In genomic region chr12:124805050-124805449, GRCh38 we compare ENCODE assay signal across 21 cellular contexts. TPM values are rescaled to one million over a fixed set of nuclear protein-coding genes. Genes with fewer than 3 reads are reported as not detected.
DNase-seq lines count a peak whose midpoint lies in the region; ATAC-seq, FAIRE-seq and TF ChIP-seq lines count a peak whose summit lies in the region.
"Had no signal": no experiment of that assay in that cellular context is flagged by ENCODE, and none has a peak within 500 bp of the region (broad histone marks: within the 10 kb centered on the region; RNA-seq: fewer than 3 reads in every experiment).

No MANE protein-coding gene starts in this region.

- TF ChIP-seq CTCF in A549 (IDR thresholded peaks at IDR 0.05) (no peak), RWPE1 (conservative IDR thresholded peaks at IDR 0.05; ENCODE audit: low read depth) (no peak), HepG2 (CRISPR knock-in tag; IDR thresholded peaks at IDR 0.05) (no peak), GM20000 (IDR thresholded peaks at IDR 0.05; ENCODE audit: extremely low read depth, missing control alignments) (no peak)

- no peak overlapping the region for H2AFZ ChIP-seq in HepG2 (ENCODE audit: low read length)

- no peak overlapping the region for H3K4me3 Mint-ChIP-seq in activated CD4-positive, alpha-beta T cell treated with anti-CD3 and anti-CD28 coated beads, Interleukin-2, amount 10 ng/mL, durations not matched to agents 7 days and 5 days
- H3K4me3 Mint-ChIP-seq: CD8-positive, alpha-beta T cell had no signal

- intact Hi-C loops in HepG2 (cut with micrococcal nuclease; ENCODE audit: unreplicated experiment): no loop called here

- H3K9me3 Mint-ChIP-seq in activated CD4-positive, alpha-beta T cell treated with anti-CD3 and anti-CD28 coated beads, Interleukin-2, amount 10 ng/mL, durations not matched to agents 7 days and 5 days: no peaks in the 10 kb centered on the region
- H3K9me3 Mint-ChIP-seq: CD8-positive, alpha-beta T cell had no signal

- TF ChIP-seq RAD21 in A549 (conservative IDR thresholded peaks at IDR 0.05 in 1 of 2, IDR thresholded peaks at IDR 0.05 in 1 of 2) (no peak), HepG2 (CRISPR knock-in tag; IDR thresholded peaks at IDR 0.05) (no peak)

- H3K79me2 ChIP-seq in HepG2 (ENCODE audit: insufficient read depth, low read length): no peaks in the 10 kb centered on the region

- H3K9me3 ChIP-seq in A549 (no peaks in the 10 kb centered on the region), HepG2 (ENCODE audit: low read length) (no peaks in the 10 kb centered on the region)
- H3K9me3 ChIP-seq: Caco-2, MG63, SJSA1 had no signal

- TF ChIP-seq POLR2A in A549 (IDR thresholded peaks at IDR 0.05; ENCODE audit: low read length): no peak
- TF ChIP-seq POLR2A in HepG2 (IDR thresholded peaks at IDR 0.05; ENCODE audit: insufficient read depth in 1 of 2, low read depth in 2 of 2, low read length in 2 of 2): no peak

- H3K27ac ChIP-seq in A549 (0 out of 6 replicates have a peak overlapping the region, but pooled peaks of 1 of the 2 experiments have one; percentile 27), RWPE1 (peak overlapping the region; percentile 83), HepG2 (ENCODE audit: extremely low read length, insufficient read depth, low read length) (peak overlapping the region; percentile 33), temporal lobe (ENCODE audit: low read depth, low read length) (peak overlapping the region; percentile 40)
- H3K27ac ChIP-seq: SJSA1 had no signal

- no TSS peak for BruUV-seq in HepG2 (replicated peaks; lab: Mats Ljungman, UMichigan)

- H3K4me1 Mint-ChIP-seq in activated CD4-positive, alpha-beta T cell treated with anti-CD3 and anti-CD28 coated beads, Interleukin-2, amount 10 ng/mL, durations not matched to agents 7 days and 5 days: no peaks in the 10 kb centered on the region

- H3K27me3 Mint-ChIP-seq in activated CD4-positive, alpha-beta T cell treated with anti-CD3 and anti-CD28 coated beads, Interleukin-2, amount 10 ng/mL, durations not matched to agents 7 days and 5 days: no peaks in the 10 kb centered on the region

- CTCF ChIA-PET in A549 (lab: Yijun Ruan, JAX): interaction anchor here (0.8 to 2.7 kb wide), 5 partner anchors 14 to 95 kb away, joined by 3 to 7 read pairs (median 4); no protein-coding TSS in a partner anchor
- CTCF ChIA-PET in RWPE1 (lab: Yijun Ruan, JAX): interaction anchor here (0.6 kb wide), 1 partner anchor 769 kb away, joined by 3 read pairs; no protein-coding TSS in a partner anchor
- CTCF ChIA-PET in HepG2 (lab: Yijun Ruan, JAX; ENCODE audit: low intra/inter-chr PET ratio, low total read pairs): no interaction called here
- CTCF ChIA-PET in activated CD4-positive, alpha-beta T cell treated with anti-CD3 and anti-CD28 coated beads, Interleukin-2, amount 10 ng/mL, durations not matched to agents 7 days and 5 days (lab: Charles Lee): interaction anchor here (0.8 to 1.5 kb wide), 2 partner anchors 14 to 32 kb away, joined by 4 read pairs; no protein-coding TSS in a partner anchor

- H4K20me1 ChIP-seq in HepG2 (ENCODE audit: insufficient read depth, low read length): no peaks in the 10 kb centered on the region

- H3K36me3 ChIP-seq in HepG2 (replicated peaks in 1 of 2; ENCODE audit: control insufficient read depth in 1 of 2, insufficient read depth in 2 of 2, low read length in 2 of 2): peaks cover 37 to 87% of the 10 kb centered on the region in 2 experiments; a peak in 4 of 5 replicates
- H3K36me3 ChIP-seq: MG63, SJSA1 had no signal

- no peak for FAIRE-seq in A549 (lab: Jason Lieb, UNC)
- FAIRE-seq in HepG2 (lab: Jason Lieb, UNC): no peak
- FAIRE-seq: G401.6, H54, RCC 7860 had no signal

- WGBS in A549 (ENCODE audit: missing lambda C conversion rate): 92% methylated on average over 3 of the region's 3 CpGs
- 97% methylated on average over 3 of the region's 3 CpGs for WGBS in HepG2 (ENCODE audit: low lambda C conversion rate)

- H3K4me3 ChIP-seq in A549 (no peak overlapping the region), HepG2 (replicated peaks in 1 of 3; ENCODE audit: insufficient read depth in 1 of 3, low read depth in 2 of 3, low read length in 3 of 3) (no peak overlapping the region)
- H3K4me3 ChIP-seq: MG63, SJSA1 had no signal

- no peak for TF ChIP-seq EP300 in A549 (IDR thresholded peaks at IDR 0.05)
- TF ChIP-seq EP300 in HepG2 (IDR thresholded peaks at IDR 0.05; ENCODE audit: low read depth in 2 of 2, low read length in 2 of 2): no peak
- no peak for TF ChIP-seq EP300 in HepG2 (CRISPR knock-in tag; IDR thresholded peaks at IDR 0.05; ENCODE audit: borderline replicate concordance)

- in situ Hi-C loops in HepG2 (cut with HindIII; ENCODE audit: extremely low pct_ligation_motif_present, low pct_unique_long_range_greater_than_20kb): no loop called here

- no peak overlapping the region for H3K9ac ChIP-seq in HepG2 (ENCODE audit: insufficient read depth, low read depth, low read length)

- H3K4me1 ChIP-seq in A549: peaks cover 7% of the 10 kb centered on the region; the same call in 2 of the 3 replicates
- H3K4me1 ChIP-seq in HepG2 (ENCODE audit: insufficient read depth, low read length): peaks cover 23% of the 10 kb centered on the region; the same call in 1 of the 2 replicates
- H3K4me1 ChIP-seq: SJSA1 had no signal

- no peak for ATAC-seq in A549
- ATAC-seq in HepG2: no peak
- ATAC-seq: CD8-positive, alpha-beta T cell had no signal

- POLR2A ChIA-PET in A549 (lab: Yijun Ruan, JAX) (no interaction called here), RWPE1 (lab: Yijun Ruan, JAX; ENCODE audit: low non-redundant PET) (no interaction called here), HepG2 (lab: Yijun Ruan, JAX) (interaction anchor here (2.1 kb wide), 1 partner anchor 23 kb away, joined by 10 read pairs; no protein-coding TSS in a partner anchor)
- POLR2A ChIA-PET in activated CD4-positive, alpha-beta T cell treated with anti-CD3 and anti-CD28 coated beads, Interleukin-2, amount 10 ng/mL, durations not matched to agents 7 days and 5 days (lab: Charles Lee): no interaction called here

- H3K27me3 ChIP-seq in HepG2 (ENCODE audit: control insufficient read depth in 1 of 2, insufficient read depth in 2 of 2, low read length in 2 of 2): no peaks in the 10 kb centered on the region
- H3K27me3 ChIP-seq: MG63, SJSA1 had no signal

- no peak for DNase-seq in A549 (ENCODE audit: low read depth in 1 of 2, low spot score in 1 of 2)
- DNase-seq in RWPE1 (ENCODE audit: low spot score): no peak
- no peak for DNase-seq in HepG2 (ENCODE audit: low spot score)
- no peak for DNase-seq in activated CD4-positive, alpha-beta T cell treated with anti-CD3 and anti-CD28 coated beads, Interleukin-2, amount 10 ng/mL, durations not matched to agents 7 days and 5 days
- no peak for DNase-seq in NCI-H2029 treated with DMSO at 0.1 percent for 48 hours (lab: John Stamatoyannopoulos, UW)
- no peak for DNase-seq in GM20000 (ENCODE audit: low spot score)
- DNase-seq: Caco-2; CD8-positive, alpha-beta T cell; KBM-7; MG63; NCI-H1105 treated with DMSO at 0.1 percent for 48 hours; NCI-H146; NCI-H1930; NCI-H446; NCI-H524 treated with DMSO at 0.1 percent for 48 hours; NCI-H774 had no signal

- peaks cover 2% of the 10 kb centered on the region for H3K36me3 Mint-ChIP-seq in activated CD4-positive, alpha-beta T cell treated with anti-CD3 and anti-CD28 coated beads, Interleukin-2, amount 10 ng/mL, durations not matched to agents 7 days and 5 days (ENCODE audit: low read depth)

- H3K27ac Mint-ChIP-seq in activated CD4-positive, alpha-beta T cell treated with anti-CD3 and anti-CD28 coated beads, Interleukin-2, amount 10 ng/mL, durations not matched to agents 7 days and 5 days: no peak overlapping the region
- H3K27ac Mint-ChIP-seq: CD8-positive, alpha-beta T cell had no signal

- H3K4me2 ChIP-seq in A549: no peak overlapping the region
- H3K4me2 ChIP-seq in HepG2 (ENCODE audit: low read depth, low read length): no peak overlapping the region

TF ChIP-seq in A549, 52 proteins besides CTCF, POLR2A, EP300 and RAD21 (continues in another document):
- no peak for TF ChIP-seq EHMT2 (IDR thresholded peaks at IDR 0.05; ENCODE audit: low read depth)
- no peak for TF ChIP-seq ZSCAN20 (CRISPR knock-in tag; IDR thresholded peaks at IDR 0.05)

TF ChIP-seq in HepG2, 621 proteins besides CTCF, POLR2A, EP300 and RAD21:
- TF ChIP-seq ZFP36 (IDR thresholded peaks at IDR 0.05; ENCODE audit: borderline replicate concordance, low read depth, low read length, partially characterized antibody) (peak; percentile 37), ZNF768 (CRISPR knock-in tag; IDR thresholded peaks at IDR 0.05) (no peak)

RNA-seq across cellular contexts. Expression of gene SCARB1, which starts 58.6 kb away (rescaled TPM):
- 81.1 and 111 TPM in 2 replicates for polyA plus RNA-seq in A549 (2011; rRNA removed)
- polyA plus RNA-seq in A549 (2012; cell fraction: cytosol; rRNA removed): 281 and 385 TPM in 2 replicates
- 568 and 899 TPM in 2 replicates for polyA plus RNA-seq in A549 (2012; cell fraction: nucleus; rRNA removed)
- 151 to 160 TPM (median 154 TPM) in 3 replicates for polyA plus RNA-seq in A549 (2017; fragmentation: RNase III; extraction: RNeasy Plus Mini Kit Qiagen cat#74134 plus additional on column Dnase treatment)
- polyA minus RNA-seq in A549 (2011; rRNA and poly(A)+ RNA removed): 151 and 173 TPM in 2 replicates
- total RNA-seq in HepG2 (2016; rRNA removed; fragmentation: Illumina TruSeq; extraction: Trizol): 33.2 and 63.4 TPM in 2 replicates
- total RNA-seq in HepG2 (2016; cell fraction: cytosol; rRNA removed; fragmentation: Illumina TruSeq; extraction: Trizol; ENCODE audit: low read depth): 10.1 and 11.6 TPM in 2 replicates
- 24.7 and 65.3 TPM in 2 replicates for total RNA-seq in HepG2 (2016; cell fraction: insoluble cytoplasmic fraction; rRNA removed; fragmentation: Illumina TruSeq; extraction: Trizol)
- total RNA-seq in HepG2 (2016; cell fraction: membrane; rRNA removed; fragmentation: Illumina TruSeq; extraction: Trizol): 32.7 and 33.2 TPM in 2 replicates
- 82.8 and 99.0 TPM in 2 replicates for total RNA-seq in HepG2 (2016; cell fraction: nucleus; rRNA removed; fragmentation: Illumina TruSeq; extraction: Trizol)
- polyA plus RNA-seq in HepG2 (2011; rRNA removed): 160 and 189 TPM in 2 replicates
- 208 and 213 TPM in 2 replicates for polyA plus RNA-seq in HepG2 (2011; cell fraction: cytosol; rRNA removed)
- 869 and 1,053 TPM in 2 replicates for polyA plus RNA-seq in HepG2 (2011; cell fraction: nucleus; rRNA removed)
- polyA plus RNA-seq in HepG2 (2012): 214 and 253 TPM in 2 replicates
- polyA plus RNA-seq in HepG2 (2016; cell fraction: cytosol; fragmentation: Illumina TruSeq; extraction: Trizol; ENCODE audit: low read depth): 18.1 and 20.1 TPM in 2 replicates
- polyA plus RNA-seq in HepG2 (2016; cell fraction: insoluble cytoplasmic fraction; fragmentation: Illumina TruSeq; extraction: Trizol; ENCODE audit: low read depth): 42.8 and 60.7 TPM in 2 replicates
- 42.2 and 44.0 TPM in 2 replicates for polyA plus RNA-seq in HepG2 (2016; cell fraction: membrane; fragmentation: Illumina TruSeq; extraction: Trizol; ENCODE audit: low read depth)
- polyA plus RNA-seq in HepG2 (2016; cell fraction: nucleus; fragmentation: Illumina TruSeq; extraction: Trizol; ENCODE audit: insufficient read depth, low read depth): 235 and 236 TPM in 2 replicates
- 104 and 367 TPM in 2 replicates for polyA minus RNA-seq in HepG2 (2011; rRNA and poly(A)+ RNA removed; ENCODE audit: low replicate concordance)
- 143 and 183 TPM in 2 replicates for polyA minus RNA-seq in HepG2 (2011; cell fraction: cytosol; rRNA and poly(A)+ RNA removed)
- polyA minus RNA-seq in HepG2 (2011; cell fraction: nucleus; rRNA and poly(A)+ RNA removed): 104 and 119 TPM in 2 replicates
- total RNA-seq in temporal lobe: 12.5 TPM
- 1 to 10 TPM; 5.3 to 6.2 TPM for total RNA-seq in activated CD4-positive, alpha-beta T cell treated with anti-CD3 and anti-CD28 coated beads, Interleukin-2, amount 10 ng/mL, durations not matched to agents 7 days and 5 days

Comparison
In these comparisons a context has a peak if more than half of its experiments do, and no peak if none do; other contexts are left out.
1. Of the 38 proteins assayed by ChIP-seq in both HepG2 and A549: peak only in HepG2: none; only in A549: none; in both: ZFP36; in neither: 37.